11 cellular contexts compared by ENCODE assay signal in genomic region chr3:71444861-71445259, GRCh38.
DNase-seq lines count a peak whose midpoint lies in the region; ATAC-seq and TF ChIP-seq lines count a peak whose summit lies in the region.
"Had no signal": no experiment of that assay in that cellular context is flagged by ENCODE, and none has a peak within 500 bp of the region (broad histone marks: within the 10 kb centered on the region; RNA-seq: fewer than 3 reads in every experiment).

No MANE protein-coding gene starts in this region.

- no peak for TF ChIP-seq CTCF in AG04450 (IDR thresholded peaks at IDR 0.05; ENCODE audit: low read depth, low read length)
- no peak for TF ChIP-seq CTCF in HFFc6 (IDR thresholded peaks at IDR 0.05)

- no peaks in the 10 kb centered on the region; the same call in 1 of the 2 replicates for H3K27me3 Mint-ChIP-seq in HFFc6 (ENCODE audit: insufficient read depth)
- no peaks in the 10 kb centered on the region for H3K27me3 Mint-ChIP-seq in activated T-helper 2 cell treated with anti-CD3 and anti-CD28 coated beads, Interferon-gamma antibody, Interleukin-2, Interleukin-4, amounts not matched to agents 10 μg/mL and 5 μg/mL and 100 μg/mL, durations not matched to agents 14 hours and 24 hours and 36 hours (ENCODE audit: low read depth)
- no peaks in the 10 kb centered on the region for H3K27me3 Mint-ChIP-seq in memory B cell

- peak overlapping the region; percentile 88 for H3K27ac Mint-ChIP-seq in HFFc6
- H3K27ac Mint-ChIP-seq in activated T-helper 2 cell treated with anti-CD3 and anti-CD28 coated beads, Interferon-gamma antibody, Interleukin-2, Interleukin-4, amounts not matched to agents 10 μg/mL and 5 μg/mL and 100 μg/mL, durations not matched to agents 14 hours and 24 hours and 36 hours, result peak overlapping the region; percentile 99
- H3K27ac Mint-ChIP-seq in memory B cell, result peak overlapping the region; percentile 96

- H3K36me3 Mint-ChIP-seq in HFFc6 (ENCODE audit: low read depth) (peaks cover 5% of the 10 kb centered on the region; the same call in 1 of the 2 replicates), memory B cell (no peaks in the 10 kb centered on the region)
- peaks cover 12% of the 10 kb centered on the region for H3K36me3 Mint-ChIP-seq in activated T-helper 2 cell treated with anti-CD3 and anti-CD28 coated beads, Interferon-gamma antibody, Interleukin-2, Interleukin-4, amounts not matched to agents 10 μg/mL and 5 μg/mL and 100 μg/mL, durations not matched to agents 14 hours and 24 hours and 36 hours (ENCODE audit: low read depth)

- H3K4me1 Mint-ChIP-seq in HFFc6 (ENCODE audit: low read depth) (peaks cover 76% of the 10 kb centered on the region), memory B cell (peaks cover 46% of the 10 kb centered on the region)
- H3K4me1 Mint-ChIP-seq in activated T-helper 2 cell treated with anti-CD3 and anti-CD28 coated beads, Interferon-gamma antibody, Interleukin-2, Interleukin-4, amounts not matched to agents 10 μg/mL and 5 μg/mL and 100 μg/mL, durations not matched to agents 14 hours and 24 hours and 36 hours (ENCODE audit: low read depth), result peaks cover 90% of the 10 kb centered on the region

- H3K27ac ChIP-seq in AG04450 (ENCODE audit: low read depth, low read length), result peak overlapping the region; percentile 66

- H3K4me3 ChIP-seq in AG04450 (ENCODE audit: low read depth, low read length), result no peak overlapping the region
- H3K4me3 ChIP-seq: thoracic aorta had no signal

- no peaks in the 10 kb centered on the region for H3K27me3 ChIP-seq in AG04450 (ENCODE audit: control insufficient read depth, insufficient read depth, low read length)

- no peaks in the 10 kb centered on the region for H3K9me3 ChIP-seq in AG04450 (ENCODE audit: control insufficient read depth, insufficient read depth, low read length)
- H3K9me3 ChIP-seq: thoracic aorta had no signal

- POLR2A ChIA-PET in AG04450 (lab: Yijun Ruan, JAX), result no interaction called here

- intact Hi-C loops in activated T-helper 2 cell treated with anti-CD3 and anti-CD28 coated beads, Interferon-gamma antibody, Interleukin-2, Interleukin-4, amounts not matched to agents 10 μg/mL and 5 μg/mL and 100 μg/mL, durations not matched to agents 14 hours and 24 hours and 36 hours (cut with micrococcal nuclease), result loop anchor here (1.0 to 5.0 kb wide), 10 partner anchors 11 to 358 kb away; no protein-coding TSS in a partner anchor

- CTCF ChIA-PET in AG04450 (lab: Charles Lee), result no interaction called here

- DNase-seq in AG04450 (ENCODE audit: low read depth, low spot score) (no peak), HFFc6 (no peak), memory B cell (ENCODE audit: low spot score in 2 of 2) (no peak), NCI-H1092 treated with DMSO at 0.1 percent for 48 hours (lab: John Stamatoyannopoulos, UW) (no peak), iPS-NIHi11 (ENCODE audit: low spot score) (no peak), RPMI8226 (no peak), SW480 (ENCODE audit: low spot score) (no peak)
- DNase-seq in activated T-helper 2 cell treated with anti-CD3 and anti-CD28 coated beads, Interferon-gamma antibody, Interleukin-2, Interleukin-4, amounts not matched to agents 10 μg/mL and 5 μg/mL and 100 μg/mL, durations not matched to agents 14 hours and 24 hours and 36 hours (ENCODE audit: low spot score), result no peak
- DNase-seq: left ventricle myocardium superior, NCI-H2081 treated with DMSO at 0.1 percent for 48 hours had no signal

- H3K9me3 Mint-ChIP-seq in HFFc6, result no peaks in the 10 kb centered on the region
- peaks cover 3% of the 10 kb centered on the region for H3K9me3 Mint-ChIP-seq in activated T-helper 2 cell treated with anti-CD3 and anti-CD28 coated beads, Interferon-gamma antibody, Interleukin-2, Interleukin-4, amounts not matched to agents 10 μg/mL and 5 μg/mL and 100 μg/mL, durations not matched to agents 14 hours and 24 hours and 36 hours
- no peaks in the 10 kb centered on the region for H3K9me3 Mint-ChIP-seq in memory B cell

- ATAC-seq in memory B cell (ENCODE audit: low read depth), result no peak

- H3K4me3 Mint-ChIP-seq in HFFc6 (no peak overlapping the region), memory B cell (peak overlapping the region; percentile 24)
- H3K4me3 Mint-ChIP-seq in activated T-helper 2 cell treated with anti-CD3 and anti-CD28 coated beads, Interferon-gamma antibody, Interleukin-2, Interleukin-4, amounts not matched to agents 10 μg/mL and 5 μg/mL and 100 μg/mL, durations not matched to agents 14 hours and 24 hours and 36 hours (ENCODE audit: low read depth), result peak overlapping the region; percentile 71
